ENCODE assay signal across 8 cellular contexts in the genomic region with DNA sequence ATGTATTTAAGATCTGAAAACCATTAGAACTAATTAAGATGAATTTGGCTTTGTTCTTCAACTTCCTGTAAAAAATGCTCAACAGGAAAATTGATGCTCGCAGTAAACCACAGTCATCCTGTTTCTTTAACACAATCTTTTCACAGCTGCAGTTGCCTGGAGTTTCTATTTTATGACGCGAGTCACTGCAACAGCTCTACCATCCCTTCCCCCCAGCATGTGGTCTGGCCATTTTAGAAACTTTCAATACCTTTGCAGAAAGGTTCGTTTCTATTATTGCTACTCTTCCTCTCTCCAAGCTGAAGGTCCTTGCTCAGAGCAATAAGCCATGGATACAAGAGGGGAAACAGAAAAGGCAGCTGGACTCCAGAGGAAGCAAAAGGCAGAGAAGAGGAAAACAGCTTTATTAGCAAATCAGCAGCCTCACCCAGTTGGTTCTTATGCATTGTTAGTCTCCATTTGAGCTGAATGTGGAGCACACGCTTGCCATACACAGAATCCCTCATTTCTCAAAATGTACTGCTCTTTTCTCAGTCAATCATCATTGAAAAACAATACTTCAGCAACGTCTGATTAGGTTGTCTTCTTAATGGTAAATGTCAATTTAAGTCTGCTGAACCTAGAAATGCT. TPM values are rescaled to one million over a fixed set of nuclear protein-coding genes. Genes with fewer than 3 reads are reported as not detected.
DNase-seq lines count a peak whose midpoint lies in the region; ATAC-seq, FAIRE-seq and TF ChIP-seq lines count a peak whose summit lies in the region.

No MANE protein-coding gene starts in this region.

- DNase-seq in ACHN (peak; percentile 43), SK-MEL-5 (ENCODE audit: low read depth, low spot score) (peak; percentile 89), adrenal gland (peak in 2 of 7 donors; percentile 42 to 66), kidney (no peak), frontal cortex (ENCODE audit: low spot score in 2 of 2) (no peak)
- DNase-seq in stimulated activated CD4-positive, alpha-beta T cell treated with anti-CD3 and anti-CD28 coated beads, TNF-alpha, amount 100 ng/mL, for 4 hours (ENCODE audit: low read depth in 3 of 3), result peak in 2 of 3 experiments; percentile 26 to 38

- 43 to 53% (median 50%) methylated on average over 6 of the region's 6 CpGs for WGBS in adrenal gland, 4 donors

- intact Hi-C loops in adrenal gland (cut with DNase I), result no loop called here
- intact Hi-C loops in kidney (cut with DNase I), result no loop called here

- H3K27ac ChIP-seq in adrenal gland, result peak overlapping the region in 3 of 5 donors; percentile 32 to 82 (median 76)
- H3K27ac ChIP-seq in kidney (ENCODE audit: low read depth in 2 of 2, low read length in 2 of 2), result no peak overlapping the region

- no peaks in the 10 kb centered on the region for H3K27me3 ChIP-seq in adrenal gland

- ATAC-seq in GM19043 (IDR thresholded peaks at IDR 0.05; ENCODE audit: low read depth, unreplicated experiment) (peak; percentile 65), HG03196 (IDR thresholded peaks at IDR 0.05; ENCODE audit: unreplicated experiment) (peak; percentile 73)

- peaks cover 13 to 51% of the 10 kb centered on the region in 2 donors for H3K4me1 ChIP-seq in adrenal gland (replicated peaks in 1 of 2)
- H3K4me1 ChIP-seq in kidney (ENCODE audit: control insufficient read depth in 1 of 2, insufficient read depth in 1 of 2, low read depth in 1 of 2, low read length in 2 of 2), result peaks cover 0 to 3% of the 10 kb centered on the region in 2 donors

- H3K9me3 ChIP-seq in adrenal gland (replicated peaks in 1 of 3), result no peaks in the 10 kb centered on the region
- no peaks in the 10 kb centered on the region for H3K9me3 ChIP-seq in kidney (ENCODE audit: control insufficient read depth in 1 of 2, low read length in 2 of 2)

- FAIRE-seq in kidney (lab: Jason Lieb, UNC) (no peak), frontal cortex (lab: Jason Lieb, UNC) (no peak)

- no peak overlapping the region for H3K9ac ChIP-seq in kidney (ENCODE audit: low read length in 2 of 2)

- no peaks in the 10 kb centered on the region for H3K36me3 ChIP-seq in adrenal gland (replicated peaks in 1 of 2)
- H3K36me3 ChIP-seq in kidney (ENCODE audit: control insufficient read depth in 1 of 2, insufficient read depth in 2 of 2, low read length in 2 of 2), result no peaks in the 10 kb centered on the region

- no peak for TF ChIP-seq POLR2A in adrenal gland (IDR thresholded peaks at IDR 0.05)

- in situ Hi-C loops in ACHN (cut with HindIII; ENCODE audit: low pct_ligation_motif_present, low pct_unique_long_range_greater_than_20kb, low sequenced_read_pairs), result no loop called here
- in situ Hi-C loops in SK-MEL-5 (cut with HindIII; ENCODE audit: low pct_unique_long_range_greater_than_20kb, low sequenced_read_pairs), result no loop called here

- H3K4me3 ChIP-seq in adrenal gland (peak overlapping the region in 1 of 4 donors; percentile 1), kidney (ENCODE audit: low read length in 2 of 2) (peak overlapping the region; percentile 3 to 24)

- TF ChIP-seq CTCF in adrenal gland (IDR thresholded peaks at IDR 0.05), result no peak
- TF ChIP-seq CTCF in kidney (IDR thresholded peaks at IDR 0.05; ENCODE audit: borderline replicate concordance, extremely low read depth, insufficient read depth), result no peak

RNA-seq across cellular contexts. Expression of a gene that starts 3.9 kb away (rescaled TPM):
- total RNA-seq in SK-MEL-5 (2014; rRNA removed; shearing (Covaris generic)), result 6.1 and 8.2 TPM in 2 replicates
- polyA plus RNA-seq in SK-MEL-5 (2015; cell fraction: cytosol; rRNA removed), result 29.2 and 29.7 TPM in 2 replicates
- 8.9 and 16.6 TPM in 2 replicates for polyA plus RNA-seq in SK-MEL-5 (2015; cell fraction: nucleus; rRNA removed)
- 10 to 100 TPM; 12.1 to 42.4 (median 29.5) TPM for total RNA-seq in adrenal gland
- polyA plus RNA-seq in adrenal gland, result 10 to 100 TPM; 13.5 to 29.0 (median 23.5) TPM
- total RNA-seq in kidney, result 55.0 TPM
- 11.7 TPM for polyA plus RNA-seq in kidney (ENCODE audit: insufficient read depth, low read depth, low replicate concordance)
- total RNA-seq in frontal cortex, result 1.2 TPM

Comparison
In these comparisons a context has a peak if more than half of its experiments do, and no peak if none do; other contexts are left out.
1. DNase-seq: peak in ACHN (single experiment), SK-MEL-5 (single experiment) and stimulated activated CD4-positive, alpha-beta T cell treated with anti-CD3 and anti-CD28 coated beads, TNF-alpha, amount 100 ng/mL, for 4 hours (2 of 3); none in kidney (single experiment) and frontal cortex (0 of 2).
2. H3K27ac ChIP-seq: peak in adrenal gland (3 of 5); none in kidney (0 of 2).